ENCODE assay signal across 9 cellular contexts in the genomic region with DNA sequence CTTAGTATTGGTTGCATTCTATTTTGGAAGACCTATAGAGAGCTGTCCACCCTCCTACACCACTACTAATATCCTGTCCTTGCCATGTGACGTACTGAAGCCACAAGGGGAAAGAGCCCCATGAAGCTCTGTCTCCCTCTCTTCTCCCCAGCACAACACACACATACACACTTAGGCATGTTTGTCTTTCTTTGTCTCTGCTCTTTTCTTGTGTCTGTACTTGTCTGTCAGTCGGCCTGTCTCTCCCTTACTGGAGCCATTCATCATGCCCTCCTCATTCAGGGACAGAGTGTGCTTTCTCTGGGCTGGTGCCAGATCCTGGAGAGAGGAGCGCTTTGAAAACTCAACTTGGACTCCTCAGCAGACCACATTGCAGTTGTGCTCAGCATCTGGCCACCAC. TPM values are rescaled to one million over a fixed set of nuclear protein-coding genes. Genes with fewer than 3 reads are reported as not detected.
DNase-seq lines count a peak whose midpoint lies in the region; ATAC-seq and TF ChIP-seq lines count a peak whose summit lies in the region.
"Had no signal": no experiment of that assay in that cellular context is flagged by ENCODE, and none has a peak within 500 bp of the region (broad histone marks: within the 10 kb centered on the region; RNA-seq: fewer than 3 reads in every experiment).

No MANE protein-coding gene starts in this region.

- TF ChIP-seq CTCF in PC-9 (conservative IDR thresholded peaks at IDR 0.05): no peak
- no peak for TF ChIP-seq CTCF in epithelial cell of esophagus (IDR thresholded peaks at IDR 0.05; ENCODE audit: insufficient read depth, low read depth, low read length, missing control alignments)
- TF ChIP-seq CTCF in natural killer cell (IDR thresholded peaks at IDR 0.05): no peak
- TF ChIP-seq CTCF in GM13977 (IDR thresholded peaks at IDR 0.05; ENCODE audit: extremely low read depth, insufficient read depth, missing control alignments): no peak

- no peaks in the 10 kb centered on the region for H3K9me2 ChIP-seq in PC-9 (ENCODE audit: insufficient read depth)

- ATAC-seq in natural killer cell (no peak), HG02981 (IDR thresholded peaks at IDR 0.05; ENCODE audit: unreplicated experiment) (no peak)

- H3K9me3 ChIP-seq in PC-9 (ENCODE audit: insufficient read depth, low read depth): no peaks in the 10 kb centered on the region

- H2AFZ ChIP-seq in PC-9: no peak overlapping the region

- H3K27ac Mint-ChIP-seq in natural killer cell: peak overlapping the region; percentile 83 to 92

- CTCF ChIA-PET in PC-9 (lab: Charles Lee): no interaction called here

- no peaks in the 10 kb centered on the region for H3K27me3 ChIP-seq in PC-9 (ENCODE audit: insufficient read depth, low read depth)

- H3K9me3 Mint-ChIP-seq in natural killer cell: no peaks in the 10 kb centered on the region

- no TSS peak for BruUV-seq in PC-9 (replicated peaks; lab: Mats Ljungman, UMichigan)

- no peak overlapping the region for H3K4me3 Mint-ChIP-seq in natural killer cell

- in situ Hi-C loops in GM13977 (cut with MboI; ENCODE audit: low pct_unique_long_range_greater_than_20kb, low sequenced_read_pairs, unreplicated experiment): no loop called here

- peaks cover 7% of the 10 kb centered on the region for H3K36me3 Mint-ChIP-seq in natural killer cell

- 0 out of 2 replicates have a peak, but pooled peaks cover 4% of the 10 kb centered on the region for H3F3A ChIP-seq in PC-9 (ENCODE audit: insufficient read depth, low read depth)

- no peaks in the 10 kb centered on the region for H4K20me1 ChIP-seq in PC-9 (ENCODE audit: insufficient read depth)

- POLR2A ChIA-PET in PC-9 (lab: Charles Lee; ENCODE audit: unreplicated experiment): no interaction called here

- peak overlapping the region; percentile 18; the same call in 1 of the 2 replicates for H3K4me2 ChIP-seq in PC-9

- H3K27ac ChIP-seq in PC-9: no peak overlapping the region

- peak in 9 of 14 donors; percentile 6 to 54 (median 36) for DNase-seq in C1 segment of cervical spinal cord (lab: John Stamatoyannopoulos, UW)
- no peak for DNase-seq in PC-9
- DNase-seq in epithelial cell of esophagus (ENCODE audit: low read depth): peak; percentile 92
- DNase-seq in natural killer cell: no peak
- DNase-seq in GM19238 (ENCODE audit: insufficient read length, low spot score): no peak
- DNase-seq in GM13977 (ENCODE audit: low spot score): no peak
- no peak for DNase-seq in NCI-H1092 (lab: John Stamatoyannopoulos, UW)
- DNase-seq: GDM1 had no signal

- no peaks in the 10 kb centered on the region for H3K27me3 Mint-ChIP-seq in natural killer cell (ENCODE audit: low read depth in 2 of 2)

- H3K4me1 Mint-ChIP-seq in natural killer cell: peaks cover 86 to 93% of the 10 kb centered on the region in 2 donors

- H3K4me3 ChIP-seq in PC-9 (no peak overlapping the region), epithelial cell of esophagus (ENCODE audit: low read length) (no peak overlapping the region)

- intact Hi-C loops in PC-9 (cut with micrococcal nuclease; ENCODE audit: unreplicated experiment) (loop anchor here (5.0 kb wide), 1 partner anchor 63 kb away; a partner anchor contains a TSS), natural killer cell (cut with micrococcal nuclease) (loop anchor here (5.0 kb wide), 1 partner anchor 47 kb away; a partner anchor contains a TSS)

- H3K36me3 ChIP-seq in PC-9 (ENCODE audit: low read depth): no peaks in the 10 kb centered on the region

- peaks cover 16% of the 10 kb centered on the region for H3K4me1 ChIP-seq in PC-9 (replicated peaks; ENCODE audit: insufficient read depth)

- peaks cover 16% of the 10 kb centered on the region for H3K79me2 ChIP-seq in PC-9 (ENCODE audit: low read depth)

RNA-seq across cellular contexts. Expression of a gene that starts 47.6 kb away (rescaled TPM):
- total RNA-seq in PC-9 (2021): 52.0 and 68.8 TPM in 2 replicates
- 100 to 1,000 TPM in 2 of 3 donors, 10 to 100 TPM in 1; 84.4 to 105 (median 102) TPM for total RNA-seq in natural killer cell

Comparison
In these comparisons a context has a peak if more than half of its experiments do, and no peak if none do; other contexts are left out.
1. DNase-seq: peak in C1 segment of cervical spinal cord (9 of 14) and epithelial cell of esophagus (single experiment); none in PC-9 (0 of 2), natural killer cell (single experiment), GM19238 (single experiment), GM13977 (single experiment) and NCI-H1092 (single experiment).